Comparison of ENCODE assay signal across 2 cellular contexts in genomic region chr11:86738615-86739014, GRCh38.
TF ChIP-seq lines count a peak whose summit lies in the region.

No MANE protein-coding gene starts in this region.

TF ChIP-seq in A549, 52 proteins besides CTCF, POLR2A, EP300 and RAD21 (continued from another document):
- TF ChIP-seq HES2 (IDR thresholded peaks at IDR 0.05) (no peak), CHD4 (IDR thresholded peaks at IDR 0.05; ENCODE audit: borderline replicate concordance) (no peak), HMGXB4 (CRISPR knock-in tag; IDR thresholded peaks at IDR 0.05; ENCODE audit: borderline replicate concordance) (no peak), MAFK (IDR thresholded peaks at IDR 0.05; ENCODE audit: partially characterized antibody) (peak; percentile 69), EHF (CRISPR knock-in tag; IDR thresholded peaks at IDR 0.05) (0 out of 2 replicates have a peak, but pooled peaks have one; percentile 15)
TF ChIP-seq in A549: peak in this region for 3.

TF ChIP-seq in IMR-90, 13 proteins besides CTCF, POLR2A, EP300 and RAD21 (continued from another document):
- TF ChIP-seq MAFK (IDR thresholded peaks at IDR 0.05; ENCODE audit: low read depth, low read length) = 0 out of 2 replicates have a peak, but pooled peaks have one; percentile 19
